15 cellular contexts compared by ENCODE assay signal in the genomic region with DNA sequence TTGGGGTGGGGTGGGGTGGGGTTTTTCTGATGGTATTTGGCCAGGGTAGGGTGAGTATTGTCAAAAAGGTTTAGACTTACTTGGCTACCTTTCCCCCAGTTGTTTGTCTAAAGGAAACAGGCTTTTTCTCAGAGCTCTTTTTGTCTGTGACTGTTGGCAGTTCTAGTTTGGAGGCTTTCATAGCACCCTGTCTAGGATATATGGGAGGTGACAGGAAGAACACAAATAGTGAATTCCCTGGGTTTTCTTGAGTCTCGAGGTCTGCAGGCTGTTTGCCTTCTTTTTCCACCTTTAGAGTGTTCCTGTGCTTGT. TPM values are rescaled to one million over a fixed set of nuclear protein-coding genes. Genes with fewer than 3 reads are reported as not detected.
DNase-seq lines count a peak whose midpoint lies in the region; ATAC-seq and TF ChIP-seq lines count a peak whose summit lies in the region.
"Had no signal": no experiment of that assay in that cellular context is flagged by ENCODE, and none has a peak within 500 bp of the region (broad histone marks: within the 10 kb centered on the region; RNA-seq: fewer than 3 reads in every experiment).

No MANE protein-coding gene starts in this region.

- H3K36me3 ChIP-seq in lower lobe of right lung: no peaks in the 10 kb centered on the region
- H3K36me3 ChIP-seq: tibial artery had no signal

- ATAC-seq in GM18502 (IDR thresholded peaks at IDR 0.05; ENCODE audit: poor library complexity, unreplicated experiment) (peak; percentile 19), lower lobe of right lung (peak in 1 of 2 donors; percentile 31)
- ATAC-seq: Right ventricle myocardium inferior had no signal

- H3K27ac Mint-ChIP-seq in activated T-helper 1 cell treated with anti-CD3 and anti-CD28 coated beads, Interleukin-12 subunit alpha, Interleukin-12 subunit beta, Interleukin-2, Interleukin-4 antibody, amounts not matched to agents 30 ng/mL and 10 ng/mL and 1 ng/mL, durations not matched to agents 14 hours and 24 hours and 36 hours: peak overlapping the region; percentile 65
- H3K27ac Mint-ChIP-seq: memory B cell, nephron progenitor cell had no signal

- no peaks in the 10 kb centered on the region for H3K27me3 ChIP-seq in lower lobe of right lung (ENCODE audit: low read depth)
- H3K27me3 ChIP-seq: tibial artery had no signal

- H3K9me3 ChIP-seq in lower lobe of right lung: no peaks in the 10 kb centered on the region
- H3K9me3 ChIP-seq: tibial artery had no signal

- no peak overlapping the region for H3K4me3 ChIP-seq in lower lobe of right lung
- H3K4me3 ChIP-seq: psoas muscle, tibial artery had no signal

- peaks cover 46% of the 10 kb centered on the region for H3K4me1 Mint-ChIP-seq in activated T-helper 1 cell treated with anti-CD3 and anti-CD28 coated beads, Interleukin-12 subunit alpha, Interleukin-12 subunit beta, Interleukin-2, Interleukin-4 antibody, amounts not matched to agents 30 ng/mL and 10 ng/mL and 1 ng/mL, durations not matched to agents 14 hours and 24 hours and 36 hours (ENCODE audit: low read depth)
- H3K4me1 Mint-ChIP-seq: nephron progenitor cell had no signal

- H3K9me3 Mint-ChIP-seq in activated T-helper 1 cell treated with anti-CD3 and anti-CD28 coated beads, Interleukin-12 subunit alpha, Interleukin-12 subunit beta, Interleukin-2, Interleukin-4 antibody, amounts not matched to agents 30 ng/mL and 10 ng/mL and 1 ng/mL, durations not matched to agents 14 hours and 24 hours and 36 hours: no peaks in the 10 kb centered on the region
- H3K9me3 Mint-ChIP-seq: effector memory CD8-positive, alpha-beta T cell had no signal

- H3K4me1 ChIP-seq in lower lobe of right lung: peaks cover 11% of the 10 kb centered on the region
- H3K4me1 ChIP-seq: tibial artery had no signal

- peak overlapping the region; percentile 24 for H3K27ac ChIP-seq in lower lobe of right lung
- H3K27ac ChIP-seq: tibial artery had no signal

- DNase-seq in DMS53 treated with DMSO at 0.1 percent for 48 hours (lab: John Stamatoyannopoulos, UW; ENCODE audit: unreplicated experiment): peak; percentile 14
- DNase-seq in DMS53 (lab: John Stamatoyannopoulos, UW): no peak
- DNase-seq in activated T-helper 1 cell treated with anti-CD3 and anti-CD28 coated beads, Interleukin-12 subunit alpha, Interleukin-12 subunit beta, Interleukin-2, Interleukin-4 antibody, amounts not matched to agents 30 ng/mL and 10 ng/mL and 1 ng/mL, durations not matched to agents 14 hours and 24 hours and 36 hours (ENCODE audit: low spot score): no peak
- no peak for DNase-seq in lower lobe of right lung
- DNase-seq in NCI-H2196 (lab: John Stamatoyannopoulos, UW; ENCODE audit: unreplicated experiment): no peak
- no peak for DNase-seq in stimulated activated CD4-positive, alpha-beta T cell treated with anti-CD3 and anti-CD28 coated beads, Interleukin-2, amount 100 ng/mL, for 24 hours
- DNase-seq in putamen (ENCODE audit: low spot score): no peak
- DNase-seq: NCI-H345 had no signal

- H3K27me3 Mint-ChIP-seq in activated T-helper 1 cell treated with anti-CD3 and anti-CD28 coated beads, Interleukin-12 subunit alpha, Interleukin-12 subunit beta, Interleukin-2, Interleukin-4 antibody, amounts not matched to agents 30 ng/mL and 10 ng/mL and 1 ng/mL, durations not matched to agents 14 hours and 24 hours and 36 hours (ENCODE audit: insufficient read depth): no peaks in the 10 kb centered on the region
- H3K27me3 Mint-ChIP-seq: effector memory CD8-positive, alpha-beta T cell; memory B cell had no signal

- intact Hi-C loops in activated T-helper 1 cell treated with anti-CD3 and anti-CD28 coated beads, Interleukin-12 subunit alpha, Interleukin-12 subunit beta, Interleukin-2, Interleukin-4 antibody, amounts not matched to agents 30 ng/mL and 10 ng/mL and 1 ng/mL, durations not matched to agents 14 hours and 24 hours and 36 hours (cut with micrococcal nuclease): loop anchor here (1.0 to 2.0 kb wide), 2 partner anchors 189 to 274 kb away; no protein-coding TSS in a partner anchor
- intact Hi-C loops in lower lobe of right lung (cut with DNase I): loop anchor here (5.0 kb wide), 1 partner anchor 189 kb away; no protein-coding TSS in a partner anchor

- H3K36me3 Mint-ChIP-seq in activated T-helper 1 cell treated with anti-CD3 and anti-CD28 coated beads, Interleukin-12 subunit alpha, Interleukin-12 subunit beta, Interleukin-2, Interleukin-4 antibody, amounts not matched to agents 30 ng/mL and 10 ng/mL and 1 ng/mL, durations not matched to agents 14 hours and 24 hours and 36 hours (ENCODE audit: low read depth): peaks cover 18% of the 10 kb centered on the region

- H3K4me3 Mint-ChIP-seq in activated T-helper 1 cell treated with anti-CD3 and anti-CD28 coated beads, Interleukin-12 subunit alpha, Interleukin-12 subunit beta, Interleukin-2, Interleukin-4 antibody, amounts not matched to agents 30 ng/mL and 10 ng/mL and 1 ng/mL, durations not matched to agents 14 hours and 24 hours and 36 hours: no peak overlapping the region
- H3K4me3 Mint-ChIP-seq: memory B cell, nephron progenitor cell had no signal

- TF ChIP-seq CTCF in lower lobe of right lung (IDR thresholded peaks at IDR 0.05): no peak

RNA-seq across cellular contexts. Expression of gene RPS6KA3, which starts 13.5 kb away (rescaled TPM):
- 58.8 and 60.6 TPM in 2 replicates for total RNA-seq in activated T-helper 1 cell treated with anti-CD3 and anti-CD28 coated beads, Interleukin-12 subunit alpha, Interleukin-12 subunit beta, Interleukin-2, Interleukin-4 antibody, amounts not matched to agents 30 ng/mL and 10 ng/mL and 1 ng/mL, durations not matched to agents 14 hours and 24 hours and 36 hours
- total RNA-seq in lower lobe of right lung: 64.5 TPM
